Comparison of ENCODE assay signal across 13 cellular contexts in genomic region chr17:6078370-6078950, GRCh38.
"Had no signal": no experiment of that assay in that cellular context is flagged by ENCODE, and none has a peak within 500 bp of the region (broad histone marks: within the 10 kb centered on the region; RNA-seq: fewer than 3 reads in every experiment).

No MANE protein-coding gene starts in this region.

- H3K4me1 Mint-ChIP-seq: activated naive CD8-positive, alpha-beta T cell treated with anti-CD3 and anti-CD28 coated beads for 36 hours; stimulated activated effector memory CD8-positive, alpha-beta T cell treated with anti-CD3 and anti-CD28 coated beads, Interleukin-12 subunit alpha, Interleukin-12 subunit beta, amount 100 ng/mL, for 72 hours had no signal

- ATAC-seq: activated T-cell treated with anti-CD3 and anti-CD28 coated beads, Interleukin-2, amount 50 U/mL, for 72 hours; right cardiac atrium; stimulated activated effector memory CD8-positive, alpha-beta T cell treated with anti-CD3 and anti-CD28 coated beads, Interleukin-12 subunit alpha, Interleukin-12 subunit beta, amount 100 ng/mL, for 72 hours; upper lobe of right lung had no signal

- H3K27ac ChIP-seq: cardiac muscle cell, coronary artery, upper lobe of right lung had no signal

- H3K36me3 ChIP-seq: cardiac muscle cell, upper lobe of right lung had no signal

- H3K4me3 ChIP-seq: cardiac muscle cell, coronary artery, lung, upper lobe of right lung had no signal

- H3K36me3 Mint-ChIP-seq: activated CD4-positive, alpha-beta memory T cell treated with anti-CD3 and anti-CD28 coated beads for 36 hours; activated naive CD8-positive, alpha-beta T cell treated with anti-CD3 and anti-CD28 coated beads for 36 hours; stimulated activated effector memory CD8-positive, alpha-beta T cell treated with anti-CD3 and anti-CD28 coated beads, Interleukin-12 subunit alpha, Interleukin-12 subunit beta, amount 100 ng/mL, for 72 hours had no signal

- H3K9me3 Mint-ChIP-seq: activated CD4-positive, alpha-beta memory T cell treated with anti-CD3 and anti-CD28 coated beads for 36 hours; activated naive CD8-positive, alpha-beta T cell treated with anti-CD3 and anti-CD28 coated beads for 36 hours; activated T-cell treated with anti-CD3 and anti-CD28 coated beads, Interleukin-2, amount 50 U/mL, for 72 hours; stimulated activated effector memory CD8-positive, alpha-beta T cell treated with anti-CD3 and anti-CD28 coated beads, Interleukin-12 subunit alpha, Interleukin-12 subunit beta, amount 100 ng/mL, for 72 hours; T-helper 2 cell treated with Interferon-gamma antibody and Interleukin-4, amounts not matched to agents 5 μg/mL and 100 μg/mL, for 36 hours had no signal

- DNase-seq: activated CD4-positive, alpha-beta memory T cell treated with anti-CD3 and anti-CD28 coated beads for 36 hours; activated CD4-positive, alpha-beta T cell treated with anti-CD3 and anti-CD28 coated beads for 1 hour; activated gamma-delta T cell treated with Interleukin-2 at 50 U/mL for 16 hours; activated naive CD8-positive, alpha-beta T cell treated with anti-CD3 and anti-CD28 coated beads for 36 hours; activated T-cell treated with anti-CD3 and anti-CD28 coated beads, Interleukin-2, amount 50 U/mL, for 72 hours; aorta; right cardiac atrium; upper lobe of right lung had no signal

- H3K27me3 ChIP-seq: upper lobe of right lung had no signal

- H3K4me3 Mint-ChIP-seq: activated CD4-positive, alpha-beta memory T cell treated with anti-CD3 and anti-CD28 coated beads for 36 hours; activated naive CD8-positive, alpha-beta T cell treated with anti-CD3 and anti-CD28 coated beads for 36 hours; activated T-cell treated with anti-CD3 and anti-CD28 coated beads, Interleukin-2, amount 50 U/mL, for 72 hours; stimulated activated effector memory CD8-positive, alpha-beta T cell treated with anti-CD3 and anti-CD28 coated beads, Interleukin-12 subunit alpha, Interleukin-12 subunit beta, amount 100 ng/mL, for 72 hours; T-helper 2 cell treated with Interferon-gamma antibody and Interleukin-4, amounts not matched to agents 5 μg/mL and 100 μg/mL, for 36 hours had no signal

- H3K27ac Mint-ChIP-seq: activated CD4-positive, alpha-beta memory T cell treated with anti-CD3 and anti-CD28 coated beads for 36 hours; activated naive CD8-positive, alpha-beta T cell treated with anti-CD3 and anti-CD28 coated beads for 36 hours; activated T-cell treated with anti-CD3 and anti-CD28 coated beads, Interleukin-2, amount 50 U/mL, for 72 hours; stimulated activated effector memory CD8-positive, alpha-beta T cell treated with anti-CD3 and anti-CD28 coated beads, Interleukin-12 subunit alpha, Interleukin-12 subunit beta, amount 100 ng/mL, for 72 hours; T-helper 2 cell treated with Interferon-gamma antibody and Interleukin-4, amounts not matched to agents 5 μg/mL and 100 μg/mL, for 36 hours had no signal

- H3K4me1 ChIP-seq: upper lobe of right lung had no signal

- H3K9me3 ChIP-seq: upper lobe of right lung had no signal
